ENCODE assay signal across 2 cellular contexts in the genomic region with DNA sequence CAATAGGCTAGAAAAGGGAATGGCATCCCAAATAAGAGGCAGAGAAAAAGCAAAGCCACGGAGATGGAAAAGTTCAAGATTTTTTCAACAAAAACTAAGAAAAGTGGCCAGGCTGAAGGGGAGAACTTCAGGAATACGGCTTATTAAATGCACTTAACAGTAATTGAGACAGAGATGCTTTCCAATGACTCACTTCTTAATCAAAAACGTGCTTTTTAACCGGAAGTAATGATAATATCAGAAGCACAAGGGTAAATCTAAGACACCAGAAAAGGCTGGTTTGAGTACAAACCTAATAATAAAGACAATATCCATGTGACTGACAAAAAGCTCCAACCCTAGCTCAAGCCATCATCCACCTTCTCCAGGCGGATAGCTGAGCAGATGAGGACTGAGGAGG.
TF ChIP-seq lines count a peak whose summit lies in the region.

No MANE protein-coding gene starts in this region.

TF ChIP-seq in GM23338, 12 proteins besides CTCF, POLR2A, EP300 and RAD21 (continued from another document):
- TF ChIP-seq, protein P1, sequence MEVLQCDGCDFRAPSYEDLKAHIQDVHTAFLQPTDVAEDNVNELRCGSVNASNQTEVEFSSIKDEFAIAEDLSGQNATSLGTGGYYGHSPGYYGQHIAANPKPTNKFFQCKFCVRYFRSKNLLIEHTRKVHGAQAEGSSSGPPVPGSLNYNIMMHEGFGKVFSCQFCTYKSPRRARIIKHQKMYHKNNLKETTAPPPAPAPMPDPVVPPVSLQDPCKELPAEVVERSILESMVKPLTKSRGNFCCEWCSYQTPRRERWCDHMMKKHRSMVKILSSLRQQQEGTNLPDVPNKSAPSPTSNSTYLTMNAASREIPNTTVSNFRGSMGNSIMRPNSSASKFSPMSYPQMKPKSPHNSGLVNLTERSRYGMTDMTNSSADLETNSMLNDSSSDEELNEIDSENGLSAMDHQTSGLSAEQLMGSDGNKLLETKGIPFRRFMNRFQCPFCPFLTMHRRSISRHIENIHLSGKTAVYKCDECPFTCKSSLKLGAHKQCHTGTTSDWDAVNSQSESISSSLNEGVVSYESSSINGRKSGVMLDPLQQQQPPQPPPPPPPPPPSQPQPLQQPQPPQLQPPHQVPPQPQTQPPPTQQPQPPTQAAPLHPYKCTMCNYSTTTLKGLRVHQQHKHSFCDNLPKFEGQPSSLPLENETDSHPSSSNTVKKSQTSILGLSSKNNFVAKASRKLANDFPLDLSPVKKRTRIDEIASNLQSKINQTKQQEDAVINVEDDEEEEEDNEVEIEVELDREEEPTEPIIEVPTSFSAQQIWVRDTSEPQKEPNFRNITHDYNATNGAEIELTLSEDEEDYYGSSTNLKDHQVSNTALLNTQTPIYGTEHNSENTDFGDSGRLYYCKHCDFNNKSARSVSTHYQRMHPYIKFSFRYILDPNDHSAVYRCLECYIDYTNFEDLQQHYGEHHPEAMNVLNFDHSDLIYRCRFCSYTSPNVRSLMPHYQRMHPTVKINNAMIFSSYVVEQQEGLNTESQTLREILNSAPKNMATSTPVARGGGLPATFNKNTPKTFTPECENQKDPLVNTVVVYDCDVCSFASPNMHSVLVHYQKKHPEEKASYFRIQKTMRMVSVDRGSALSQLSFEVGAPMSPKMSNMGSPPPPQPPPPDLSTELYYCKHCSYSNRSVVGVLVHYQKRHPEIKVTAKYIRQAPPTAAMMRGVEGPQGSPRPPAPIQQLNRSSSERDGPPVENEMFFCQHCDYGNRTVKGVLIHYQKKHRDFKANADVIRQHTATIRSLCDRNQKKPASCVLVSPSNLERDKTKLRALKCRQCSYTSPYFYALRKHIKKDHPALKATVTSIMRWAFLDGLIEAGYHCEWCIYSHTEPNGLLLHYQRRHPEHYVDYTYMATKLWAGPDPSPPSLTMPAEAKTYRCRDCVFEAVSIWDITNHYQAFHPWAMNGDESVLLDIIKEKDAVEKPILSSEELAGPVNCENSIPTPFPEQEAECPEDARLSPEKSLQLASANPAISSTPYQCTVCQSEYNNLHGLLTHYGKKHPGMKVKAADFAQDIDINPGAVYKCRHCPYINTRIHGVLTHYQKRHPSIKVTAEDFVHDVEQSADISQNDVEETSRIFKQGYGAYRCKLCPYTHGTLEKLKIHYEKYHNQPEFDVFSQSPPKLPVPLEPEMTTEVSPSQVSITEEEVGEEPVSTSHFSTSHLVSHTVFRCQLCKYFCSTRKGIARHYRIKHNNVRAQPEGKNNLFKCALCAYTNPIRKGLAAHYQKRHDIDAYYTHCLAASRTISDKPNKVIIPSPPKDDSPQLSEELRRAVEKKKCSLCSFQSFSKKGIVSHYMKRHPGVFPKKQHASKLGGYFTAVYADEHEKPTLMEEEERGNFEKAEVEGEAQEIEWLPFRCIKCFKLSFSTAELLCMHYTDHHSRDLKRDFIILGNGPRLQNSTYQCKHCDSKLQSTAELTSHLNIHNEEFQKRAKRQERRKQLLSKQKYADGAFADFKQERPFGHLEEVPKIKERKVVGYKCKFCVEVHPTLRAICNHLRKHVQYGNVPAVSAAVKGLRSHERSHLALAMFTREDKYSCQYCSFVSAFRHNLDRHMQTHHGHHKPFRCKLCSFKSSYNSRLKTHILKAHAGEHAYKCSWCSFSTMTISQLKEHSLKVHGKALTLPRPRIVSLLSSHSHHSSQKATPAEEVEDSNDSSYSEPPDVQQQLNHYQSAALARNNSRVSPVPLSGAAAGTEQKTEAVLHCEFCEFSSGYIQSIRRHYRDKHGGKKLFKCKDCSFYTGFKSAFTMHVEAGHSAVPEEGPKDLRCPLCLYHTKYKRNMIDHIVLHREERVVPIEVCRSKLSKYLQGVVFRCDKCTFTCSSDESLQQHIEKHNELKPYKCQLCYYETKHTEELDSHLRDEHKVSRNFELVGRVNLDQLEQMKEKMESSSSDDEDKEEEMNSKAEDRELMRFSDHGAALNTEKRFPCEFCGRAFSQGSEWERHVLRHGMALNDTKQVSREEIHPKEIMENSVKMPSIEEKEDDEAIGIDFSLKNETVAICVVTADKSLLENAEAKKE (CRISPR knock-in tag; IDR thresholded peaks at IDR 0.05), result no peak

TF ChIP-seq in SK-N-SH, 30 proteins besides CTCF, POLR2A, EP300 and RAD21 (continued from another document):
- TF ChIP-seq YY1 (IDR thresholded peaks at IDR 0.05; ENCODE audit: low read depth) (no peak), TAF1 (IDR thresholded peaks at IDR 0.05; ENCODE audit: borderline replicate concordance, low read depth, low read length) (no peak), RXRA (IDR thresholded peaks at IDR 0.05; ENCODE audit: borderline replicate concordance, low read depth) (no peak), MXI1 (IDR thresholded peaks at IDR 0.05; ENCODE audit: low read depth, low read length) (no peak), RCOR1 (IDR thresholded peaks at IDR 0.05; ENCODE audit: low read length) (no peak), TEAD4 (IDR thresholded peaks at IDR 0.05; ENCODE audit: borderline replicate concordance, insufficient read depth) (no peak), CHD2 (IDR thresholded peaks at IDR 0.05; ENCODE audit: low read length, partially characterized antibody) (no peak)
TF ChIP-seq in SK-N-SH: peak in this region for 3.
